ENCODE assay signal across 31 cellular contexts in the genomic region with DNA sequence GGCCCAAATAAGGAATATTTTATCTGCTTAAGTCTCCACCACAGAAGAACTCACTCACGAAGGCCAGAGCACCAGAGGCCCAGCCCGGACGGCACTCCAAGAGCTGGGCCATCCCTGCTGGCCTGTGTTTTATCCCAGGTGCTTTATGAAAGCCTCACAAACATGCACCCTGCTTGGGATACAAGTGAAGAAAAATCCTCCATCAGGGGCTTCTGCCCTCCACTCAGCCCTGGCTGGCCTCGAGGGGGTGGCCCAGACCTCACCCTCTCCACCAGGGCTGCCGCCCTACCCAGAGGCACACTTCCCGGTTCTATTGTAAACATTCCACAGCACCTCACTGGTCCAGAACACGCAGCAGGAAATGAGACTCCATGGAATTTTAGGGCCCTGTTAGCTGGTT.
"Had no signal": no experiment of that assay in that cellular context is flagged by ENCODE, and none has a peak within 500 bp of the region (broad histone marks: within the 10 kb centered on the region; RNA-seq: fewer than 3 reads in every experiment).

No MANE protein-coding gene starts in this region.

- H3K27ac Mint-ChIP-seq: activated CD4-positive, alpha-beta memory T cell treated with anti-CD3 and anti-CD28 coated beads for 36 hours; activated CD4-positive, alpha-beta T cell treated with anti-CD3 and anti-CD28 coated beads, Interleukin-2, amount 10 ng/mL, durations not matched to agents 24 days and 14 days; activated naive CD4-positive, alpha-beta T cell treated with anti-CD3 and anti-CD28 coated beads for 36 hours; activated naive CD8-positive, alpha-beta T cell treated with anti-CD3 and anti-CD28 coated beads for 36 hours; activated T-cell treated with anti-CD3 and anti-CD28 coated beads, Interleukin-2, amount 50 U/mL, for 72 hours; effector memory CD8-positive, alpha-beta T cell; mesothelial cell of epicardium; T-helper 1 cell treated with Interleukin-12 subunit alpha and Interleukin-12 subunit beta and Interleukin-4 antibody, amounts not matched to agents 30 μg/mL and 1 μg/mL, for 36 hours had no signal

- ATAC-seq: activated T-cell treated with anti-CD3 and anti-CD28 coated beads, Interleukin-2, amount 50 U/mL, for 72 hours; body of pancreas; effector memory CD8-positive, alpha-beta T cell; gastroesophageal sphincter; naive thymus-derived CD8-positive, alpha-beta T cell; stimulated activated naive CD8-positive, alpha-beta T cell treated with anti-CD3 and anti-CD28 coated beads, Interleukin-15, Interleukin-2, amounts not matched to agents 100 U/mL and 50 U/mL, for 24 hours had no signal

- H3K27me3 ChIP-seq: adrenal gland, body of pancreas, cardiac muscle cell, gastroesophageal sphincter had no signal

- H3K27ac ChIP-seq: adrenal gland, body of pancreas, cardiac muscle cell, left ventricle myocardium inferior, parathyroid adenoma, thoracic aorta had no signal

- H3K4me3 Mint-ChIP-seq: activated CD4-positive, alpha-beta memory T cell treated with anti-CD3 and anti-CD28 coated beads for 36 hours; activated CD4-positive, alpha-beta T cell treated with anti-CD3 and anti-CD28 coated beads, Interleukin-2, amount 10 ng/mL, durations not matched to agents 24 days and 14 days; activated naive CD4-positive, alpha-beta T cell treated with anti-CD3 and anti-CD28 coated beads for 36 hours; activated naive CD8-positive, alpha-beta T cell treated with anti-CD3 and anti-CD28 coated beads for 36 hours; activated T-cell treated with anti-CD3 and anti-CD28 coated beads, Interleukin-2, amount 50 U/mL, for 72 hours; effector memory CD8-positive, alpha-beta T cell; mesothelial cell of epicardium; naive thymus-derived CD8-positive, alpha-beta T cell; neural crest cell; T-helper 1 cell treated with Interleukin-12 subunit alpha and Interleukin-12 subunit beta and Interleukin-4 antibody, amounts not matched to agents 30 μg/mL and 1 μg/mL, for 36 hours had no signal

- DNase-seq: activated CD4-positive, alpha-beta memory T cell treated with anti-CD3 and anti-CD28 coated beads for 36 hours; activated CD4-positive, alpha-beta T cell treated with anti-CD3 and anti-CD28 coated beads, Interleukin-2, amount 10 ng/mL, durations not matched to agents 24 days and 14 days; activated CD4-positive, CD25-positive, alpha-beta regulatory T cell treated with anti-CD3 and anti-CD28 coated beads, Interleukin-2, amount 50 U/mL, for 72 hours; activated effector memory CD4-positive, alpha-beta T cell treated with Interleukin-2 at 50 U/mL for 16 hours; activated naive CD4-positive, alpha-beta T cell treated with anti-CD3 and anti-CD28 coated beads for 36 hours; activated naive CD8-positive, alpha-beta T cell treated with anti-CD3 and anti-CD28 coated beads for 36 hours; activated T-cell treated with anti-CD3 and anti-CD28 coated beads, Interleukin-2, amount 50 U/mL, for 72 hours; adrenal gland; body of pancreas; cortex of kidney; effector memory CD8-positive, alpha-beta T cell; erythroblast; hippocampal formation; left ventricle myocardium inferior; mammary epithelial cell; naive thymus-derived CD8-positive, alpha-beta T cell; nucleus accumbens; right cardiac atrium; stimulated activated CD4-positive, alpha-beta T cell treated with anti-CD3 and anti-CD28 coated beads, Interleukin-12 subunit alpha, Interleukin-12 subunit beta, amount 100 ng/mL, for 4 hours; stimulated activated CD4-positive, alpha-beta T cell treated with anti-CD3 and anti-CD28 coated beads, Interleukin-4, amount 100 ng/mL, for 1 hour; stimulated activated naive CD8-positive, alpha-beta T cell treated with anti-CD3 and anti-CD28 coated beads, Interleukin-15, Interleukin-2, amounts not matched to agents 100 U/mL and 50 U/mL, for 24 hours; SW 1271; T-helper 9 cell; upper lobe of left lung had no signal

- H3K4me1 Mint-ChIP-seq: activated CD4-positive, alpha-beta T cell treated with anti-CD3 and anti-CD28 coated beads, Interleukin-2, amount 10 ng/mL, durations not matched to agents 24 days and 14 days; neural crest cell had no signal

- H3K9me3 ChIP-seq: adrenal gland, body of pancreas had no signal

- H3K27me3 Mint-ChIP-seq: activated CD4-positive, alpha-beta T cell treated with anti-CD3 and anti-CD28 coated beads, Interleukin-2, amount 10 ng/mL, durations not matched to agents 24 days and 14 days; activated naive CD8-positive, alpha-beta T cell treated with anti-CD3 and anti-CD28 coated beads for 36 hours; effector memory CD8-positive, alpha-beta T cell; naive thymus-derived CD8-positive, alpha-beta T cell had no signal

- H3K4me1 ChIP-seq: adrenal gland, parathyroid adenoma had no signal

- H3K36me3 ChIP-seq: adrenal gland, cardiac muscle cell, gastroesophageal sphincter, left ventricle myocardium inferior, thoracic aorta, upper lobe of left lung had no signal

- H3K4me3 ChIP-seq: adrenal gland, body of pancreas, cardiac muscle cell, gastroesophageal sphincter, left ventricle myocardium inferior, thoracic aorta, upper lobe of left lung had no signal

- H3K9ac ChIP-seq: parathyroid adenoma had no signal
